Comparison of ENCODE assay signal across 9 cellular contexts in the genomic region with DNA sequence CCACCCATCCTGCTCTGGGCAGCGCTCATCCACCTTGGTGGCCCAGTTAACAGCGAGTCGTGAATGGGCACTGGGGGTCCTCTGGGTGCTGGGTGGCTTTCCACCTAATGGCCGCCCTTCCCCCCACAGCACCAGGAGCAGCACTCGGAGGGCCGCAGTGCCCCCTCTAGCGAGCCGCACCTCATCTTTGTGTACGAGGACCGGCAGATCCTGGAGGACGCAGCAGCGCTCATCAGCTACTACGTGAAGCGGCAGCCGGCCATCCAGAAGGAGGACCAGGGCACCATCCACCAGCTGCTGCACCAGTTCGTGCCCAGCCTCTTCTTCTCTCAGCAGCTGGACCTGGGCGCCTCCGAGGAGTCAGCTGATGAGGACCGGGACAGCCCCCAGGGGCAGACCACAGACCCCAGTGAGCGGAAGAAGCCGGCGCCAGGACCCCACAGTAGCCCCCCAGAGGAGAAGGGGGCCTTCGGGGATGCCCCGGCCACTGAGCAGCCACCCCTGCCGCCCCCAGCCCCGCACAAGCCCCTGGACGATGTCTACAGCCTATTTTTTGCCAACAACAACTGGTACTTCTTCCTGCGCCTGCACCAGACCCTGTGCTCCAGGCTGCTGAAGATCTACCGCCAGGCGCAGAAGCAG. TPM values are rescaled to one million over a fixed set of nuclear protein-coding genes. Genes with fewer than 3 reads are reported as not detected.
"Had no signal": no experiment of that assay in that cellular context is flagged by ENCODE, and none has a peak within 500 bp of the region (broad histone marks: within the 10 kb centered on the region; RNA-seq: fewer than 3 reads in every experiment).

No MANE protein-coding gene starts in this region.

- ATAC-seq: HCT116, K562 had no signal

- H3K9me3 ChIP-seq: HAP-1 had no signal

- H3K4me3 Mint-ChIP-seq: HFFc6 had no signal

- DNase-seq: GM23248, GOT3, H7, HFFc6, IMR-90 had no signal

- H3K27ac ChIP-seq: GM23248 had no signal

- H3K9ac ChIP-seq: GM23248 had no signal

- H3K27ac Mint-ChIP-seq: HFFc6 had no signal

- H2AFZ ChIP-seq: GM23248 had no signal

- H3K4me1 ChIP-seq: HAP-1 had no signal

- H3K4me3 ChIP-seq: GM23248, HAP-1, K562 had no signal

RNA-seq across cellular contexts. Expression of gene F2RL3, which starts 19.3 kb away (rescaled TPM):
- total RNA-seq: GM23248, H7, HFFc6, HT-29, IMR-90 had no signal
- polyA plus RNA-seq: GM23248 had no signal
